ENCODE assay signal across 1 cellular context in genomic region chr10:21166557-21167287, GRCh38.
TF ChIP-seq lines count a peak whose summit lies in the region.

No MANE protein-coding gene starts in this region.

TF ChIP-seq in K562, 482 proteins besides CTCF, POLR2A, EP300 and RAD21 (continued from another document and continues in another):
- TF ChIP-seq ELK1 (CRISPR knock-in tag; IDR thresholded peaks at IDR 0.05) (no peak), FOXP4 (CRISPR knock-in tag; IDR thresholded peaks at IDR 0.05; ENCODE audit: borderline replicate concordance) (no peak), CXXC5 (CRISPR knock-in tag; IDR thresholded peaks at IDR 0.05) (peak; percentile 59), FOXJ3 (CRISPR knock-in tag; IDR thresholded peaks at IDR 0.05) (no peak), ZNF436 (CRISPR knock-in tag; IDR thresholded peaks at IDR 0.05) (no peak), ZNF212 (CRISPR knock-in tag; IDR thresholded peaks at IDR 0.05) (no peak), ZNF282 (CRISPR knock-in tag; IDR thresholded peaks at IDR 0.05) (no peak), ZBTB1 (CRISPR knock-in tag; IDR thresholded peaks at IDR 0.05; ENCODE audit: borderline replicate concordance, low read depth) (no peak), ZNF280A (IDR thresholded peaks at IDR 0.05; ENCODE audit: low read depth, partially characterized antibody) (no peak), TCFL5 (CRISPR knock-in tag; conservative IDR thresholded peaks at IDR 0.05) (no peak), NR0B1 (IDR thresholded peaks at IDR 0.05; ENCODE audit: partially characterized antibody) (no peak), RBM22 (IDR thresholded peaks at IDR 0.05; ENCODE audit: low read depth, low read length, poor library complexity, severe bottlenecking) (no peak), MGA (IDR thresholded peaks at IDR 0.05) (0 out of 2 replicates have a peak, but pooled peaks have one; percentile 6), TEAD4 (IDR thresholded peaks at IDR 0.05; ENCODE audit: low read length) (no peak), TEAD4 (CRISPR knock-in tag; IDR thresholded peaks at IDR 0.05; ENCODE audit: borderline replicate concordance) (no peak), NEUROD1 (IDR thresholded peaks at IDR 0.05; ENCODE audit: borderline replicate concordance, low read depth, low read length, partially characterized antibody) (no peak), MTA3 (IDR thresholded peaks at IDR 0.05; ENCODE audit: borderline replicate concordance) (no peak), SAFB2 (IDR thresholded peaks at IDR 0.05; ENCODE audit: borderline replicate concordance, low read depth, low read length, severe bottlenecking) (no peak), MEF2D (tag; conservative IDR thresholded peaks at IDR 0.05; ENCODE audit: low read depth) (no peak), FOSL1 (tag; conservative IDR thresholded peaks at IDR 0.05) (peak; percentile 35; the same call in 1 of the 2 replicates), ZBTB40 (IDR thresholded peaks at IDR 0.05) (no peak), ZBTB40 (CRISPR knock-in tag; IDR thresholded peaks at IDR 0.05) (no peak)
